ENCODE assay signal across 11 cellular contexts in genomic region chr6:72650081-72650745, GRCh38. TPM values are rescaled to one million over a fixed set of nuclear protein-coding genes. Genes with fewer than 3 reads are reported as not detected.
DNase-seq lines count a peak whose midpoint lies in the region; ATAC-seq and TF ChIP-seq lines count a peak whose summit lies in the region.
"Had no signal": no experiment of that assay in that cellular context is flagged by ENCODE, and none has a peak within 500 bp of the region (broad histone marks: within the 10 kb centered on the region; RNA-seq: fewer than 3 reads in every experiment).

No MANE protein-coding gene starts in this region.

- peaks cover 37% of the 10 kb centered on the region for H3K4me1 ChIP-seq in OCI-LY7 (ENCODE audit: insufficient read depth, low read length, poor library complexity, severe bottlenecking)
- H3K4me1 ChIP-seq in mammary epithelial cell (ENCODE audit: insufficient read depth, low read length): peaks cover 38% of the 10 kb centered on the region
- H3K4me1 ChIP-seq: Peyer's patch, right atrium auricular region had no signal

- peak; percentile 53 for ATAC-seq in activated CD8-positive, alpha-beta T cell treated with anti-CD3 and anti-CD28 coated beads for 36 hours
- no peak for ATAC-seq in activated CD8-positive, alpha-beta T cell treated with anti-CD3 and anti-CD28 coated beads, Interleukin-2, amount 10 ng/mL, durations not matched to agents 7 days and 5 days
- ATAC-seq in stimulated activated effector memory CD8-positive, alpha-beta T cell treated with anti-CD3 and anti-CD28 coated beads, Interleukin-12 subunit alpha, Interleukin-12 subunit beta, amount 100 ng/mL, for 72 hours: peak; percentile 16

- H2AFZ ChIP-seq in OCI-LY7 (ENCODE audit: low read length) (no peak overlapping the region), mammary epithelial cell (ENCODE audit: low read depth, low read length) (no peak overlapping the region)

- no peaks in the 10 kb centered on the region for H3K9me2 ChIP-seq in OCI-LY7 (ENCODE audit: insufficient read depth, low read length)

- WGBS in mammary epithelial cell (ENCODE audit: low coverage, missing lambda C conversion rate): 6% methylated on average over 2 of the region's 2 CpGs

- H3K79me2 ChIP-seq in OCI-LY7 (ENCODE audit: insufficient read depth, low read depth, low read length): peaks cover 87% of the 10 kb centered on the region; the same call in 1 of the 2 replicates
- H3K79me2 ChIP-seq in mammary epithelial cell (ENCODE audit: insufficient read depth, low read length): peaks cover 51% of the 10 kb centered on the region

- peaks cover 15% of the 10 kb centered on the region for H3K36me3 Mint-ChIP-seq in activated CD8-positive, alpha-beta T cell treated with anti-CD3 and anti-CD28 coated beads for 36 hours (ENCODE audit: low read depth)
- H3K36me3 Mint-ChIP-seq in activated CD8-positive, alpha-beta T cell treated with anti-CD3 and anti-CD28 coated beads, Interleukin-2, amount 10 ng/mL, durations not matched to agents 7 days and 5 days (ENCODE audit: low read depth): peaks cover 8% of the 10 kb centered on the region
- H3K36me3 Mint-ChIP-seq in stimulated activated effector memory CD8-positive, alpha-beta T cell treated with anti-CD3 and anti-CD28 coated beads, Interleukin-12 subunit alpha, Interleukin-12 subunit beta, amount 100 ng/mL, for 72 hours: no peaks in the 10 kb centered on the region
- H3K36me3 Mint-ChIP-seq in Calu3 (ENCODE audit: insufficient read depth, unreplicated experiment): peaks cover 4% of the 10 kb centered on the region

- peaks cover 27% of the 10 kb centered on the region; the same call in 1 of the 2 replicates for H3K36me3 ChIP-seq in OCI-LY7 (ENCODE audit: insufficient read depth, low read length)
- H3K36me3 ChIP-seq in mammary epithelial cell (ENCODE audit: insufficient read depth, low read length): no peaks in the 10 kb centered on the region
- H3K36me3 ChIP-seq: Peyer's patch, right atrium auricular region had no signal

- no peaks in the 10 kb centered on the region for H3K27me3 Mint-ChIP-seq in activated CD8-positive, alpha-beta T cell treated with anti-CD3 and anti-CD28 coated beads for 36 hours
- H3K27me3 Mint-ChIP-seq in activated CD8-positive, alpha-beta T cell treated with anti-CD3 and anti-CD28 coated beads, Interleukin-2, amount 10 ng/mL, durations not matched to agents 7 days and 5 days (ENCODE audit: low read depth): no peaks in the 10 kb centered on the region
- no peaks in the 10 kb centered on the region for H3K27me3 Mint-ChIP-seq in Calu3 (ENCODE audit: unreplicated experiment)

- H3K4me2 ChIP-seq in OCI-LY7 (ENCODE audit: low read length) (0 out of 2 replicates have a peak overlapping the region, but pooled peaks have one; percentile 39), mammary epithelial cell (ENCODE audit: insufficient read depth, low read depth, low read length) (peak overlapping the region; percentile 68)

- dilution Hi-C loops in mammary epithelial cell (cut with HindIII; ENCODE audit: low sequenced_read_pairs): no loop called here

- in situ Hi-C loops in mammary epithelial cell (cut with MboI; ENCODE audit: low sequenced_read_pairs in 2 of 2): no loop called here

- H3K4me3 ChIP-seq in OCI-LY7 (ENCODE audit: low read depth, low read length, poor library complexity, severe bottlenecking) (no peak overlapping the region), mammary epithelial cell (replicated peaks in 1 of 3; ENCODE audit: insufficient read depth in 1 of 3, low read depth in 2 of 3, low read length in 3 of 3) (peak overlapping the region in 1 of 3 experiments; percentile 1)
- H3K4me3 ChIP-seq: Peyer's patch, right atrium auricular region had no signal

- peaks cover 18% of the 10 kb centered on the region; the same call in 1 of the 2 replicates for H4K20me1 ChIP-seq in OCI-LY7 (ENCODE audit: insufficient read depth, low read length)
- no peaks in the 10 kb centered on the region for H4K20me1 ChIP-seq in mammary epithelial cell (ENCODE audit: insufficient read depth, low read length)

- no peak overlapping the region for H3K27ac ChIP-seq in OCI-LY7 (ENCODE audit: low read depth, low read length, poor library complexity, severe bottlenecking)
- peak overlapping the region; percentile 21 for H3K27ac ChIP-seq in mammary epithelial cell (ENCODE audit: insufficient read depth, low read depth, low read length)
- H3K27ac ChIP-seq: Peyer's patch, right atrium auricular region had no signal

- H3K4me3 Mint-ChIP-seq in activated CD8-positive, alpha-beta T cell treated with anti-CD3 and anti-CD28 coated beads for 36 hours: peak overlapping the region; percentile 6
- no peak overlapping the region for H3K4me3 Mint-ChIP-seq in activated CD8-positive, alpha-beta T cell treated with anti-CD3 and anti-CD28 coated beads, Interleukin-2, amount 10 ng/mL, durations not matched to agents 7 days and 5 days
- peak overlapping the region; percentile 19 for H3K4me3 Mint-ChIP-seq in stimulated activated effector memory CD8-positive, alpha-beta T cell treated with anti-CD3 and anti-CD28 coated beads, Interleukin-12 subunit alpha, Interleukin-12 subunit beta, amount 100 ng/mL, for 72 hours
- no peak overlapping the region for H3K4me3 Mint-ChIP-seq in Calu3 (ENCODE audit: low read depth, unreplicated experiment)

- no peak overlapping the region for H3K9ac ChIP-seq in mammary epithelial cell (ENCODE audit: insufficient read depth, low read length)

- no peaks in the 10 kb centered on the region for H3K9me3 Mint-ChIP-seq in activated CD8-positive, alpha-beta T cell treated with anti-CD3 and anti-CD28 coated beads for 36 hours
- H3K9me3 Mint-ChIP-seq in activated CD8-positive, alpha-beta T cell treated with anti-CD3 and anti-CD28 coated beads, Interleukin-2, amount 10 ng/mL, durations not matched to agents 7 days and 5 days (ENCODE audit: insufficient read depth): no peaks in the 10 kb centered on the region
- H3K9me3 Mint-ChIP-seq in stimulated activated effector memory CD8-positive, alpha-beta T cell treated with anti-CD3 and anti-CD28 coated beads, Interleukin-12 subunit alpha, Interleukin-12 subunit beta, amount 100 ng/mL, for 72 hours: no peaks in the 10 kb centered on the region
- H3K9me3 Mint-ChIP-seq in Calu3 (ENCODE audit: low read depth, unreplicated experiment): peaks cover 4% of the 10 kb centered on the region

- intact Hi-C loops in activated CD8-positive, alpha-beta T cell treated with anti-CD3 and anti-CD28 coated beads for 36 hours (cut with micrococcal nuclease): no loop called here
- intact Hi-C loops in OCI-LY7 (cut with micrococcal nuclease; ENCODE audit: unreplicated experiment) (no loop called here), mammary epithelial cell (cut with micrococcal nuclease) (no loop called here), cardiac septum (cut with DNase I) (no loop called here), Calu3 (cut with micrococcal nuclease; ENCODE audit: unreplicated experiment) (no loop called here)

- BruUV-seq in OCI-LY7 (replicated peaks; lab: Mats Ljungman, UMichigan) (no TSS peak), mammary epithelial cell (replicated peaks; lab: Mats Ljungman, UMichigan) (no TSS peak), Calu3 (replicated peaks; lab: Mats Ljungman, UMichigan) (no TSS peak)

- peak overlapping the region; percentile 53 for H3K27ac Mint-ChIP-seq in activated CD8-positive, alpha-beta T cell treated with anti-CD3 and anti-CD28 coated beads for 36 hours
- H3K27ac Mint-ChIP-seq in activated CD8-positive, alpha-beta T cell treated with anti-CD3 and anti-CD28 coated beads, Interleukin-2, amount 10 ng/mL, durations not matched to agents 7 days and 5 days: no peak overlapping the region
- H3K27ac Mint-ChIP-seq in stimulated activated effector memory CD8-positive, alpha-beta T cell treated with anti-CD3 and anti-CD28 coated beads, Interleukin-12 subunit alpha, Interleukin-12 subunit beta, amount 100 ng/mL, for 72 hours: no peak overlapping the region
- H3K27ac Mint-ChIP-seq in Calu3 (ENCODE audit: unreplicated experiment): no peak overlapping the region

- peaks cover 37% of the 10 kb centered on the region for H3K4me1 Mint-ChIP-seq in activated CD8-positive, alpha-beta T cell treated with anti-CD3 and anti-CD28 coated beads for 36 hours (ENCODE audit: low read depth)
- H3K4me1 Mint-ChIP-seq in activated CD8-positive, alpha-beta T cell treated with anti-CD3 and anti-CD28 coated beads, Interleukin-2, amount 10 ng/mL, durations not matched to agents 7 days and 5 days (ENCODE audit: low read depth): peaks cover 15% of the 10 kb centered on the region
- H3K4me1 Mint-ChIP-seq in stimulated activated effector memory CD8-positive, alpha-beta T cell treated with anti-CD3 and anti-CD28 coated beads, Interleukin-12 subunit alpha, Interleukin-12 subunit beta, amount 100 ng/mL, for 72 hours: peaks cover 13% of the 10 kb centered on the region
- peaks cover 17% of the 10 kb centered on the region for H3K4me1 Mint-ChIP-seq in Calu3 (ENCODE audit: low read depth, unreplicated experiment)

- no peak for TF ChIP-seq CTCF in activated CD8-positive, alpha-beta T cell treated with anti-CD3 and anti-CD28 coated beads for 36 hours (IDR thresholded peaks at IDR 0.05)
- TF ChIP-seq CTCF in OCI-LY7 (conservative IDR thresholded peaks at IDR 0.05; ENCODE audit: low read length): no peak
- TF ChIP-seq CTCF in mammary epithelial cell (conservative IDR thresholded peaks at IDR 0.05 in 1 of 2, IDR thresholded peaks at IDR 0.05 in 1 of 2; ENCODE audit: extremely low read depth in 1 of 2, insufficient read depth in 1 of 2, low read depth in 1 of 2, low read length in 2 of 2): no peak
- no peak for TF ChIP-seq CTCF in Calu3 (IDR thresholded peaks at IDR 0.05; ENCODE audit: unreplicated experiment)

- no peak for DNase-seq in activated CD8-positive, alpha-beta T cell treated with anti-CD3 and anti-CD28 coated beads for 36 hours
- no peak for DNase-seq in activated CD8-positive, alpha-beta T cell treated with anti-CD3 and anti-CD28 coated beads, Interleukin-2, amount 10 ng/mL, durations not matched to agents 7 days and 5 days
- DNase-seq in OCI-LY7 (ENCODE audit: low spot score) (no peak), mammary epithelial cell (peak; percentile 44), cardiac septum (ENCODE audit: low spot score) (no peak), Kasumi-1 (lab: John Stamatoyannopoulos, UW) (no peak), Calu3 (no peak)
- no peak for DNase-seq in stimulated activated effector memory CD8-positive, alpha-beta T cell treated with anti-CD3 and anti-CD28 coated beads, Interleukin-12 subunit alpha, Interleukin-12 subunit beta, amount 100 ng/mL, for 72 hours (ENCODE audit: low spot score in 2 of 2)
- DNase-seq: cerebellar nuclear complex, Peyer's patch had no signal

- CTCF ChIA-PET in activated CD8-positive, alpha-beta T cell treated with anti-CD3 and anti-CD28 coated beads for 36 hours (lab: Charles Lee): interaction anchor here (1.0 to 3.6 kb wide), 7 partner anchors 10 to 479 kb away, joined by 3 to 14 read pairs (median 6); no protein-coding TSS in a partner anchor
- CTCF ChIA-PET in activated CD8-positive, alpha-beta T cell treated with anti-CD3 and anti-CD28 coated beads, Interleukin-2, amount 10 ng/mL, durations not matched to agents 7 days and 5 days (lab: Charles Lee): interaction anchor here (0.9 to 2.4 kb wide), 9 partner anchors 12 to 479 kb away, joined by 3 to 7 read pairs (median 3); no protein-coding TSS in a partner anchor
- CTCF ChIA-PET in OCI-LY7 (lab: Charles Lee; ENCODE audit: unreplicated experiment) (interaction anchor here (1.1 to 1.2 kb wide), 2 partner anchors 30 to 34 kb away, joined by 3 read pairs; no protein-coding TSS in a partner anchor), mammary epithelial cell (lab: Charles Lee; ENCODE audit: low non-redundant PET) (interaction anchor here (0.6 kb wide), 1 partner anchor 510 kb away, joined by 3 read pairs; no protein-coding TSS in a partner anchor), Calu3 (lab: Charles Lee) (interaction anchor here (1.7 kb wide), 1 partner anchor 20 kb away, joined by 3 read pairs; no protein-coding TSS in a partner anchor)

- H3K27me3 ChIP-seq in mammary epithelial cell (ENCODE audit: insufficient read depth, low read length): no peaks in the 10 kb centered on the region
- H3K27me3 ChIP-seq: Peyer's patch, right atrium auricular region had no signal

- H3K9me3 ChIP-seq in OCI-LY7 (ENCODE audit: low read length): no peaks in the 10 kb centered on the region
- no peaks in the 10 kb centered on the region for H3K9me3 ChIP-seq in mammary epithelial cell (replicated peaks; ENCODE audit: insufficient read depth, low read length)
- H3K9me3 ChIP-seq: Peyer's patch, right atrium auricular region had no signal

- POLR2A ChIA-PET in activated CD8-positive, alpha-beta T cell treated with anti-CD3 and anti-CD28 coated beads for 36 hours (lab: Charles Lee): interaction anchor here (3.6 kb wide), 1 partner anchor 29 kb away, joined by 24 read pairs; the partner anchor contains the start of gene KCNQ5
- POLR2A ChIA-PET in activated CD8-positive, alpha-beta T cell treated with anti-CD3 and anti-CD28 coated beads, Interleukin-2, amount 10 ng/mL, durations not matched to agents 7 days and 5 days (lab: Charles Lee): interaction anchor here (1.8 kb wide), 1 partner anchor 28 kb away, joined by 4 read pairs; no protein-coding TSS in a partner anchor
- POLR2A ChIA-PET in OCI-LY7 (lab: Charles Lee): interaction anchor here (0.5 to 1.8 kb wide), 9 partner anchors 10 to 813 kb away, joined by 3 to 10 read pairs (median 4); no protein-coding TSS in a partner anchor

RNA-seq across cellular contexts. Expression of gene KCNQ5, which starts 28.3 kb away (rescaled TPM):
- 10 to 100 TPM; 14.6 to 14.9 TPM for total RNA-seq in activated CD8-positive, alpha-beta T cell treated with anti-CD3 and anti-CD28 coated beads for 36 hours
- 10 to 100 TPM in 1 of 2 experiments, 1 to 10 TPM in 1; 10.0 to 11.8 TPM for total RNA-seq in activated CD8-positive, alpha-beta T cell treated with anti-CD3 and anti-CD28 coated beads, Interleukin-2, amount 10 ng/mL, durations not matched to agents 7 days and 5 days
- 15.1 and 29.7 TPM in 2 replicates for total RNA-seq in OCI-LY7 (2014; rRNA removed; shearing (Covaris generic))
- 25.8 and 26.1 TPM in 2 replicates for total RNA-seq in OCI-LY7 (2022)
- 10 to 100 TPM; 10.5 to 11.8 TPM for total RNA-seq in mammary epithelial cell
- 4.0 TPM for polyA plus RNA-seq in mammary epithelial cell
- 7.6 TPM for polyA minus RNA-seq in mammary epithelial cell
- not detected for total RNA-seq in cardiac septum
- 0.10 TPM in 1 of 2 replicates, not detected in the other for total RNA-seq in Calu3 (2022)

Comparison
In these comparisons a context has a peak if more than half of its experiments do, and no peak if none do; other contexts are left out.
1. H3K4me3 Mint-ChIP-seq: peak in activated CD8-positive, alpha-beta T cell treated with anti-CD3 and anti-CD28 coated beads for 36 hours (single experiment) and stimulated activated effector memory CD8-positive, alpha-beta T cell treated with anti-CD3 and anti-CD28 coated beads, Interleukin-12 subunit alpha, Interleukin-12 subunit beta, amount 100 ng/mL, for 72 hours (single experiment); none in activated CD8-positive, alpha-beta T cell treated with anti-CD3 and anti-CD28 coated beads, Interleukin-2, amount 10 ng/mL, durations not matched to agents 7 days and 5 days (single experiment) and Calu3 (single experiment).